1 cellular context compared by ENCODE assay signal in genomic region chr20:57688295-57688694, GRCh38.
A peak's percentile ranks its signal among the peaks of the same experiment; 100 is the strongest.
TF ChIP-seq lines count a peak whose summit lies in the region.

No MANE protein-coding gene starts in this region.

TF ChIP-seq in A549, 52 proteins besides CTCF, POLR2A, EP300 and RAD21:
- TF ChIP-seq, protein P1, sequence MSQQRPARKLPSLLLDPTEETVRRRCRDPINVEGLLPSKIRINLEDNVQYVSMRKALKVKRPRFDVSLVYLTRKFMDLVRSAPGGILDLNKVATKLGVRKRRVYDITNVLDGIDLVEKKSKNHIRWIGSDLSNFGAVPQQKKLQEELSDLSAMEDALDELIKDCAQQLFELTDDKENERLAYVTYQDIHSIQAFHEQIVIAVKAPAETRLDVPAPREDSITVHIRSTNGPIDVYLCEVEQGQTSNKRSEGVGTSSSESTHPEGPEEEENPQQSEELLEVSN (IDR thresholded peaks at IDR 0.05; ENCODE audit: borderline replicate concordance, low read depth): no peak
- TF ChIP-seq JUN (IDR thresholded peaks at IDR 0.05) (0 out of 5 replicates have a peak, but pooled peaks of 1 of the 2 experiments have one; percentile 1), POLR2AphosphoS2 (conservative IDR thresholded peaks at IDR 0.05; ENCODE audit: low read length) (peak; percentile 86; the same call in 1 of the 2 replicates)
- TF ChIP-seq, protein P2, sequence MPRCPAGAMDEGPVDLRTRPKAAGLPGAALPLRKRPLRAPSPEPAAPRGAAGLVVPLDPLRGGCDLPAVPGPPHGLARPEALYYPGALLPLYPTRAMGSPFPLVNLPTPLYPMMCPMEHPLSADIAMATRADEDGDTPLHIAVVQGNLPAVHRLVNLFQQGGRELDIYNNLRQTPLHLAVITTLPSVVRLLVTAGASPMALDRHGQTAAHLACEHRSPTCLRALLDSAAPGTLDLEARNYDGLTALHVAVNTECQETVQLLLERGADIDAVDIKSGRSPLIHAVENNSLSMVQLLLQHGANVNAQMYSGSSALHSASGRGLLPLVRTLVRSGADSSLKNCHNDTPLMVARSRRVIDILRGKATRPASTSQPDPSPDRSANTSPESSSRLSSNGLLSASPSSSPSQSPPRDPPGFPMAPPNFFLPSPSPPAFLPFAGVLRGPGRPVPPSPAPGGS (IDR thresholded peaks at IDR 0.05): no peak
